Comparison of ENCODE assay signal across 16 cellular contexts in genomic region chr2:6915399-6915798, GRCh38. TPM values are rescaled to one million over a fixed set of nuclear protein-coding genes. Genes with fewer than 3 reads are reported as not detected.
DNase-seq lines count a peak whose midpoint lies in the region; ATAC-seq, FAIRE-seq and TF ChIP-seq lines count a peak whose summit lies in the region.
"Had no signal": no experiment of that assay in that cellular context is flagged by ENCODE, and none has a peak within 500 bp of the region (broad histone marks: within the 10 kb centered on the region; RNA-seq: fewer than 3 reads in every experiment).

No MANE protein-coding gene starts in this region.

- no peaks in the 10 kb centered on the region for H3F3A ChIP-seq in MM.1S (ENCODE audit: insufficient read depth, low read length)

- no TSS peak for BruUV-seq in GM12878 (replicated peaks; lab: Mats Ljungman, UMichigan)

- no peak for ATAC-seq in CD8-positive, alpha-beta T cell
- no peak for ATAC-seq in GM12878
- no peak for ATAC-seq in naive thymus-derived CD4-positive, alpha-beta T cell
- ATAC-seq: Panc1 had no signal

- H4K20me1 ChIP-seq in GM12878 (ENCODE audit: control insufficient read depth, insufficient read depth) (no peaks in the 10 kb centered on the region), MM.1S (ENCODE audit: insufficient read depth, low read length) (no peaks in the 10 kb centered on the region)

- no peak for FAIRE-seq in GM12878 (lab: Jason Lieb, UNC)

- peak overlapping the region; percentile 39 for H3K4me3 Mint-ChIP-seq in CD8-positive, alpha-beta T cell
- peak overlapping the region; percentile 32 to 80 (median 50) for H3K4me3 Mint-ChIP-seq in naive thymus-derived CD4-positive, alpha-beta T cell

- no peaks in the 10 kb centered on the region for H3K9me3 ChIP-seq in CD8-positive, alpha-beta T cell (ENCODE audit: low read length)
- no peaks in the 10 kb centered on the region for H3K9me3 ChIP-seq in HUES48 (ENCODE audit: control insufficient read depth, insufficient read depth, low read length)
- peaks cover 3% of the 10 kb centered on the region; the same call in 2 of the 3 replicates for H3K9me3 ChIP-seq in GM12878 (replicated peaks; ENCODE audit: control insufficient read depth, insufficient read depth, low read length)
- no peaks in the 10 kb centered on the region for H3K9me3 ChIP-seq in naive thymus-derived CD4-positive, alpha-beta T cell (ENCODE audit: control insufficient read depth in 2 of 3, low read length in 3 of 3)
- no peaks in the 10 kb centered on the region for H3K9me3 ChIP-seq in MM.1S (replicated peaks; ENCODE audit: insufficient read depth, low read length)
- H3K9me3 ChIP-seq: prostate gland, thyroid gland had no signal

- no peak for TF ChIP-seq EP300 in GM12878 (IDR thresholded peaks at IDR 0.05; ENCODE audit: borderline replicate concordance in 1 of 2, control insufficient read depth in 1 of 2, low read depth in 2 of 2, low read length in 2 of 2)

- H3K9me3 Mint-ChIP-seq in CD8-positive, alpha-beta T cell = no peaks in the 10 kb centered on the region
- peaks cover 0 to 12% (median 2%) of the 10 kb centered on the region in 11 donors for H3K9me3 Mint-ChIP-seq in naive thymus-derived CD4-positive, alpha-beta T cell
- H3K9me3 Mint-ChIP-seq: activated T-helper 2 cell treated with anti-CD3 and anti-CD28 coated beads, Interferon-gamma antibody, Interleukin-2, Interleukin-4, amounts not matched to agents 10 μg/mL and 5 μg/mL and 100 μg/mL, durations not matched to agents 14 hours and 24 hours and 36 hours had no signal

- H3K4me1 Mint-ChIP-seq in CD8-positive, alpha-beta T cell (ENCODE audit: low read depth) = peaks cover 76% of the 10 kb centered on the region
- H3K4me1 Mint-ChIP-seq in naive thymus-derived CD4-positive, alpha-beta T cell = peaks cover 41 to 84% (median 79%) of the 10 kb centered on the region in 7 donors

- no peak for DNase-seq in CD8-positive, alpha-beta T cell
- DNase-seq in GM12878 (ENCODE audit: low read depth, low spot score) (no peak), NCI-H1694 (lab: John Stamatoyannopoulos, UW) (no peak), MM.1S (no peak), H4 (ENCODE audit: low spot score) (no peak), DMS 273 treated with DMSO at 0.1 percent for 48 hours (lab: John Stamatoyannopoulos, UW) (no peak)
- DNase-seq in naive thymus-derived CD4-positive, alpha-beta T cell = no peak
- DNase-seq: NCI-H1092, NCI-H526 treated with DMSO at 0.1 percent for 48 hours, thyroid gland had no signal

- intact Hi-C loops in CD8-positive, alpha-beta T cell (cut with DNase I, micrococcal nuclease) = loop anchor here in 1 of 2 experiments (5.0 to 10.0 kb wide), 2 partner anchors 48 to 1919 kb away; partner anchors contain the start of genes CMPK2 and KIDINS220
- intact Hi-C loops in GM12878 (cut with micrococcal nuclease; ENCODE audit: unreplicated experiment) = no loop called here
- intact Hi-C loops in naive thymus-derived CD4-positive, alpha-beta T cell (cut with micrococcal nuclease) = loop anchor here in 1 of 2 donors (5.0 to 10.0 kb wide), 2 partner anchors 127 to 519 kb away; no protein-coding TSS in a partner anchor

- H3K9ac ChIP-seq in HUES48 (ENCODE audit: low read depth, low read length) (no peak overlapping the region), GM12878 (ENCODE audit: control insufficient read depth, insufficient read depth, low read length) (no peak overlapping the region), MM.1S (ENCODE audit: low read length) (no peak overlapping the region)

- H3K36me3 Mint-ChIP-seq in CD8-positive, alpha-beta T cell = peaks cover 4% of the 10 kb centered on the region
- peaks cover 0 to 58% (median 10%) of the 10 kb centered on the region in 5 donors for H3K36me3 Mint-ChIP-seq in naive thymus-derived CD4-positive, alpha-beta T cell

- RAD21 ChIA-PET in GM12878 (lab: Charles Lee; ENCODE audit: unreplicated experiment) = interaction anchor here (1.2 to 1.9 kb wide), 9 partner anchors 18 to 144 kb away, joined by 3 to 6 read pairs (median 4); no protein-coding TSS in a partner anchor

- no peak overlapping the region for H3K27ac ChIP-seq in CD8-positive, alpha-beta T cell (ENCODE audit: low read depth, low read length)
- H3K27ac ChIP-seq in HUES48 (ENCODE audit: low read depth, low read length) (peak overlapping the region; percentile 47), GM12878 (ENCODE audit: control insufficient read depth, insufficient read depth) (no peak overlapping the region), MM.1S (ENCODE audit: low read length) (no peak overlapping the region)
- H3K27ac ChIP-seq in naive thymus-derived CD4-positive, alpha-beta T cell (ENCODE audit: low read depth, low read length) = peak overlapping the region; percentile 85
- H3K27ac ChIP-seq: prostate gland, SK-N-MC, thyroid gland had no signal

- H2AFZ ChIP-seq in GM12878 (ENCODE audit: control insufficient read depth, low read depth, low read length) (no peak overlapping the region), MM.1S (ENCODE audit: low read length) (no peak overlapping the region)

- 71% methylated on average over 2 of the region's 2 CpGs for WGBS in GM12878 (ENCODE audit: insufficient coverage, insufficient replicate concordance, low lambda C conversion rate, missing lambda C conversion rate)

- in situ Hi-C loops in GM12878 (cut with MboI) = no loop called here

- H3K27ac Mint-ChIP-seq in CD8-positive, alpha-beta T cell = peak overlapping the region; percentile 88
- H3K27ac Mint-ChIP-seq in naive thymus-derived CD4-positive, alpha-beta T cell = peak overlapping the region; percentile 3 to 99 (median 93)

- no peak for TF ChIP-seq POLR2A in GM12878 (IDR thresholded peaks at IDR 0.05; ENCODE audit: low read depth, low read length)

- H3K9me2 ChIP-seq in MM.1S (replicated peaks; ENCODE audit: insufficient read depth, low read length) = no peaks in the 10 kb centered on the region

- no peak for TF ChIP-seq RAD21 in GM12878 (IDR thresholded peaks at IDR 0.05; ENCODE audit: insufficient read depth, low read depth, low read length)

- POLR2A ChIA-PET in CD8-positive, alpha-beta T cell (lab: Charles Lee) = interaction anchor here (0.6 to 1.1 kb wide), 2 partner anchors 10 to 18 kb away, joined by 3 to 4 read pairs; no protein-coding TSS in a partner anchor
- POLR2A ChIA-PET in GM12878 (lab: Charles Lee) = interaction anchor here (1.0 kb wide), 1 partner anchor 35 kb away, joined by 3 read pairs; no protein-coding TSS in a partner anchor
- POLR2A ChIA-PET in naive thymus-derived CD4-positive, alpha-beta T cell (lab: Charles Lee) = interaction anchor here (0.7 to 9.1 kb wide), 9 partner anchors 7 to 143 kb away, joined by 3 to 81 read pairs (median 4); partner anchors contain the start of gene RSAD2

- no peaks in the 10 kb centered on the region for H3K27me3 ChIP-seq in CD8-positive, alpha-beta T cell (ENCODE audit: insufficient read depth, low read length)
- H3K27me3 ChIP-seq in HUES48 (ENCODE audit: control insufficient read depth, insufficient read depth, low read length) (peaks cover 14% of the 10 kb centered on the region), GM12878 (replicated peaks in 1 of 2; ENCODE audit: control insufficient read depth in 2 of 2, insufficient read depth in 2 of 2, low read length in 1 of 2) (no peaks in the 10 kb centered on the region), MM.1S (replicated peaks; ENCODE audit: insufficient read depth, low read length) (peaks cover 21% of the 10 kb centered on the region; the same call in 1 of the 2 replicates)
- H3K27me3 ChIP-seq in naive thymus-derived CD4-positive, alpha-beta T cell (ENCODE audit: control insufficient read depth in 2 of 2, insufficient read depth in 2 of 2, low read length in 2 of 2) = no peaks in the 10 kb centered on the region
- H3K27me3 ChIP-seq: thyroid gland had no signal

- peaks cover 79% of the 10 kb centered on the region for H3K4me1 ChIP-seq in CD8-positive, alpha-beta T cell (ENCODE audit: insufficient read depth, low read length)
- H3K4me1 ChIP-seq in HUES48 (ENCODE audit: control insufficient read depth, insufficient read depth, low read length) (peaks cover 10% of the 10 kb centered on the region), GM12878 (ENCODE audit: control insufficient read depth, insufficient read depth, low read length) (peaks cover 17% of the 10 kb centered on the region), MM.1S (ENCODE audit: low read length) (peaks cover 5% of the 10 kb centered on the region; the same call in 1 of the 2 replicates)
- peaks cover 43 to 83% of the 10 kb centered on the region in 2 donors for H3K4me1 ChIP-seq in naive thymus-derived CD4-positive, alpha-beta T cell (ENCODE audit: control insufficient read depth in 2 of 2, insufficient read depth in 2 of 2, low read length in 2 of 2)
- H3K4me1 ChIP-seq: prostate gland had no signal

- CTCF ChIA-PET in CD8-positive, alpha-beta T cell (lab: Charles Lee) = interaction anchor here (0.7 to 10.1 kb wide), 9 partner anchors 11 to 105 kb away, joined by 3 to 109 read pairs (median 4); partner anchors contain the start of genes CMPK2 and RSAD2
- CTCF ChIA-PET in GM12878 (lab: Yijun Ruan, JAX) = interaction anchor here (0.9 to 3.3 kb wide), 13 partner anchors 8 to 121 kb away, joined by 3 to 50 read pairs (median 9); no protein-coding TSS in a partner anchor
- CTCF ChIA-PET in naive thymus-derived CD4-positive, alpha-beta T cell (lab: Charles Lee) = interaction anchor here (0.6 to 5.0 kb wide), 8 partner anchors 8 to 130 kb away, joined by 3 to 39 read pairs (median 4); no protein-coding TSS in a partner anchor

- H3K4me3 ChIP-seq in CD8-positive, alpha-beta T cell (ENCODE audit: low read depth, low read length) = no peak overlapping the region
- H3K4me3 ChIP-seq in HUES48 (ENCODE audit: low read depth, low read length) (no peak overlapping the region), GM12878 (no peak overlapping the region), MM.1S (ENCODE audit: low read length) (no peak overlapping the region)
- H3K4me3 ChIP-seq in naive thymus-derived CD4-positive, alpha-beta T cell (ENCODE audit: low read length) = no peak overlapping the region
- H3K4me3 ChIP-seq: lung, prostate gland, SK-N-MC, thyroid gland had no signal

- H3K4me2 ChIP-seq in GM12878 (ENCODE audit: control insufficient read depth, insufficient read depth) = no peak overlapping the region
- no peak overlapping the region for H3K4me2 ChIP-seq in MM.1S (ENCODE audit: low read depth, low read length)

- H3K79me2 ChIP-seq in GM12878 (ENCODE audit: control insufficient read depth, insufficient read depth, low read length) = no peaks in the 10 kb centered on the region
- H3K79me2 ChIP-seq in MM.1S (ENCODE audit: low read length) = no peaks in the 10 kb centered on the region

- no peaks in the 10 kb centered on the region for H3K27me3 Mint-ChIP-seq in CD8-positive, alpha-beta T cell (ENCODE audit: low read depth)
- H3K27me3 Mint-ChIP-seq in naive thymus-derived CD4-positive, alpha-beta T cell = peaks cover 0 to 26% (median 0%) of the 10 kb centered on the region in 5 donors

- no peaks in the 10 kb centered on the region for H3K36me3 ChIP-seq in CD8-positive, alpha-beta T cell (ENCODE audit: insufficient read depth, low read length)
- H3K36me3 ChIP-seq in HUES48 (ENCODE audit: control insufficient read depth, insufficient read depth, low read length) (no peaks in the 10 kb centered on the region), GM12878 (ENCODE audit: control insufficient read depth in 2 of 2, insufficient read depth in 2 of 2, low read length in 1 of 2) (no peaks in the 10 kb centered on the region), MM.1S (replicated peaks; ENCODE audit: insufficient read depth, low read length) (no peaks in the 10 kb centered on the region)
- peaks cover 0 to 3% (median 0%) of the 10 kb centered on the region in 3 experiments for H3K36me3 ChIP-seq in naive thymus-derived CD4-positive, alpha-beta T cell (ENCODE audit: control insufficient read depth in 2 of 3, insufficient read depth in 3 of 3, low read length in 3 of 3)
- H3K36me3 ChIP-seq: prostate gland, thyroid gland had no signal

- no peak for TF ChIP-seq CTCF in CD8-positive, alpha-beta T cell (IDR thresholded peaks at IDR 0.05)
- TF ChIP-seq CTCF in GM12878 (IDR thresholded peaks at IDR 0.05 in 2 of 3, conservative IDR thresholded peaks at IDR 0.05 in 1 of 3; ENCODE audit: control insufficient read depth in 2 of 3, extremely low read depth in 1 of 3, insufficient read depth in 1 of 3, low read depth in 3 of 3, low read length in 3 of 3) (no peak), MM.1S (IDR thresholded peaks at IDR 0.05; ENCODE audit: low read length) (no peak)

- SMC1A ChIA-PET in GM12878 (lab: Charles Lee; ENCODE audit: uncharacterized antibody, unreplicated experiment) = interaction anchor here (0.9 to 3.2 kb wide), 13 partner anchors 10 to 129 kb away, joined by 3 to 15 read pairs (median 5); partner anchors contain the start of gene RSAD2

RNA-seq across cellular contexts. Expression of gene RNF144A, which starts 1.8 kb away (rescaled TPM):
- 10 to 100 TPM; 25.8 to 28.8 TPM for total RNA-seq in CD8-positive, alpha-beta T cell
- total RNA-seq in GM12878 (2013; cell fraction: nucleolus; rRNA removed) = 54.4 and 62.2 TPM in 2 replicates
- 0.44 and 0.68 TPM in 2 replicates for total RNA-seq in GM12878 (2014; rRNA removed)
- total RNA-seq in GM12878 (2014; rRNA removed; fragmentation: Illumina TruSeq; extraction: Trizol) = 0.64 and 0.67 TPM in 2 replicates
- 0.80 and 1.4 TPM in 2 replicates for total RNA-seq in GM12878 (2021)
- polyA plus RNA-seq in GM12878 (2011; ENCODE audit: low read depth) = 2.2 TPM
- polyA plus RNA-seq in GM12878 (2011; rRNA removed) = 10.6 and 12.1 TPM in 2 replicates
- 10.5 and 11.1 TPM in 2 replicates for polyA plus RNA-seq in GM12878 (2011; cell fraction: cytosol; rRNA removed)
- 14.3 and 15.3 TPM in 2 replicates for polyA plus RNA-seq in GM12878 (2011; cell fraction: nucleus; rRNA removed)
- 2.9 and 4.0 TPM in 2 replicates for polyA plus RNA-seq in GM12878 (2012)
- 0.48 and 0.54 TPM in 2 replicates for polyA plus RNA-seq in GM12878 (2014; fragmentation: Illumina TruSeq; extraction: Trizol)
- polyA plus RNA-seq in GM12878 (2014; fragmentation: Nextera tagmentation; extraction: Ambion mirVana) = under 1 TPM; 0.02 to 0.09 TPM
- 0.44 and 0.46 TPM in 2 replicates for polyA plus RNA-seq in GM12878 (2014; rRNA removed)
- polyA plus RNA-seq in GM12878 (2016; fragmentation: Nextera tagmentation; extraction: Ambion mirVana) = under 1 TPM in 1 of 2 experiments, not detected in 1; 0.40 TPM
- polyA minus RNA-seq in GM12878 (2011; rRNA and poly(A)+ RNA removed) = 16.5 and 20.3 TPM in 2 replicates
- polyA minus RNA-seq in GM12878 (2011; cell fraction: cytosol; rRNA and poly(A)+ RNA removed) = 6.3 and 7.3 TPM in 2 replicates
- 16.9 and 28.9 TPM in 2 replicates for polyA minus RNA-seq in GM12878 (2011; cell fraction: nucleus; rRNA and poly(A)+ RNA removed)
- total RNA-seq in naive thymus-derived CD4-positive, alpha-beta T cell = 10 to 100 TPM; 40.0 to 74.4 (median 61.2) TPM
- 10 to 100 TPM; 21.2 to 23.5 TPM for polyA plus RNA-seq in naive thymus-derived CD4-positive, alpha-beta T cell
- total RNA-seq in H4 (2014; rRNA removed; shearing (Covaris generic)) = 6.5 and 8.3 TPM in 2 replicates

RNA-seq across cellular contexts. Expression of gene RSAD2, which starts 37.8 kb away (rescaled TPM):
- total RNA-seq in CD8-positive, alpha-beta T cell = 1 to 10 TPM; 1.8 to 2.1 TPM
- total RNA-seq in GM12878 (2013; cell fraction: nucleolus; rRNA removed) = 0.19 and 0.49 TPM in 2 replicates
- total RNA-seq in GM12878 (2014; rRNA removed) = 0.54 and 0.73 TPM in 2 replicates
- total RNA-seq in GM12878 (2014; rRNA removed; fragmentation: Illumina TruSeq; extraction: Trizol) = 0.60 and 0.72 TPM in 2 replicates
- 0.87 and 1.2 TPM in 2 replicates for total RNA-seq in GM12878 (2021)
- 1.3 TPM for polyA plus RNA-seq in GM12878 (2011; ENCODE audit: low read depth)
- 0.75 and 0.76 TPM in 2 replicates for polyA plus RNA-seq in GM12878 (2011; rRNA removed)
- 0.27 TPM in 2 replicates for polyA plus RNA-seq in GM12878 (2011; cell fraction: cytosol; rRNA removed)
- polyA plus RNA-seq in GM12878 (2011; cell fraction: nucleus; rRNA removed) = 0.52 and 0.86 TPM in 2 replicates
- 0.88 and 1.7 TPM in 2 replicates for polyA plus RNA-seq in GM12878 (2012)
- polyA plus RNA-seq in GM12878 (2014; fragmentation: Illumina TruSeq; extraction: Trizol) = 0.74 and 0.90 TPM in 2 replicates
- under 1 TPM; 0.40 to 0.56 TPM for polyA plus RNA-seq in GM12878 (2014; fragmentation: Nextera tagmentation; extraction: Ambion mirVana)
- polyA plus RNA-seq in GM12878 (2014; rRNA removed) = 0.67 and 1.1 TPM in 2 replicates
- under 1 TPM; 0.24 to 0.33 TPM for polyA plus RNA-seq in GM12878 (2016; fragmentation: Nextera tagmentation; extraction: Ambion mirVana)
- polyA minus RNA-seq in GM12878 (2011; rRNA and poly(A)+ RNA removed) = 0.52 and 0.59 TPM in 2 replicates
- polyA minus RNA-seq in GM12878 (2011; cell fraction: cytosol; rRNA and poly(A)+ RNA removed) = not detected in 2 replicates
- 0.97 and 1.4 TPM in 2 replicates for polyA minus RNA-seq in GM12878 (2011; cell fraction: nucleus; rRNA and poly(A)+ RNA removed)
- total RNA-seq in naive thymus-derived CD4-positive, alpha-beta T cell = 10 to 100 TPM in 1 of 5 experiments, 1 to 10 TPM in 4; 5.0 to 72.6 (median 5.6) TPM
- 10 to 100 TPM in 1 of 2 donors, 1 to 10 TPM in 1; 8.2 to 15.0 TPM for polyA plus RNA-seq in naive thymus-derived CD4-positive, alpha-beta T cell
- 1.2 and 1.7 TPM in 2 replicates for total RNA-seq in H4 (2014; rRNA removed; shearing (Covaris generic))

RNA-seq across cellular contexts. Expression of gene CMPK2, which starts 49.7 kb away (rescaled TPM):
- 1 to 10 TPM; 3.0 to 4.0 TPM for total RNA-seq in CD8-positive, alpha-beta T cell
- total RNA-seq in GM12878 (2013; cell fraction: nucleolus; rRNA removed) = 2.3 and 2.7 TPM in 2 replicates
- 4.0 and 6.4 TPM in 2 replicates for total RNA-seq in GM12878 (2014; rRNA removed)
- total RNA-seq in GM12878 (2014; rRNA removed; fragmentation: Illumina TruSeq; extraction: Trizol) = 3.0 and 3.8 TPM in 2 replicates
- total RNA-seq in GM12878 (2021) = 3.5 and 3.9 TPM in 2 replicates
- polyA plus RNA-seq in GM12878 (2011; ENCODE audit: low read depth) = 3.9 TPM
- 5.6 TPM in 2 replicates for polyA plus RNA-seq in GM12878 (2011; rRNA removed)
- 4.0 and 4.3 TPM in 2 replicates for polyA plus RNA-seq in GM12878 (2011; cell fraction: cytosol; rRNA removed)
- polyA plus RNA-seq in GM12878 (2011; cell fraction: nucleus; rRNA removed) = 7.1 and 7.3 TPM in 2 replicates
- polyA plus RNA-seq in GM12878 (2012) = 3.0 and 4.0 TPM in 2 replicates
- 4.1 and 4.8 TPM in 2 replicates for polyA plus RNA-seq in GM12878 (2014; fragmentation: Illumina TruSeq; extraction: Trizol)
- polyA plus RNA-seq in GM12878 (2014; fragmentation: Nextera tagmentation; extraction: Ambion mirVana) = 1 to 10 TPM; 1.9 to 2.3 TPM
- polyA plus RNA-seq in GM12878 (2014; rRNA removed) = 2.6 and 3.5 TPM in 2 replicates
- polyA plus RNA-seq in GM12878 (2016; fragmentation: Nextera tagmentation; extraction: Ambion mirVana) = 1 to 10 TPM in 1 of 2 experiments, under 1 TPM in 1; 0.50 to 1.5 TPM
- polyA minus RNA-seq in GM12878 (2011; rRNA and poly(A)+ RNA removed) = 6.4 and 8.5 TPM in 2 replicates
- polyA minus RNA-seq in GM12878 (2011; cell fraction: cytosol; rRNA and poly(A)+ RNA removed) = 2.3 and 2.8 TPM in 2 replicates
- 8.0 and 9.4 TPM in 2 replicates for polyA minus RNA-seq in GM12878 (2011; cell fraction: nucleus; rRNA and poly(A)+ RNA removed)
- 10 to 100 TPM in 1 of 5 experiments, 1 to 10 TPM in 4; 4.0 to 63.0 (median 6.6) TPM for total RNA-seq in naive thymus-derived CD4-positive, alpha-beta T cell
- polyA plus RNA-seq in naive thymus-derived CD4-positive, alpha-beta T cell = 1 to 10 TPM; 5.0 to 8.7 TPM
- 3.4 and 4.8 TPM in 2 replicates for total RNA-seq in H4 (2014; rRNA removed; shearing (Covaris generic))

Comparison
In these comparisons a context has a peak if more than half of its experiments do, and no peak if none do; other contexts are left out.
1. H3K27ac ChIP-seq: peak in HUES48 (single experiment) and naive thymus-derived CD4-positive, alpha-beta T cell (single experiment); none in CD8-positive, alpha-beta T cell (single experiment), GM12878 (single experiment) and MM.1S (single experiment).